ENCODE assay signal across 20 cellular contexts in genomic region chr20:56693217-56693616, GRCh38.
DNase-seq lines count a peak whose midpoint lies in the region; ATAC-seq, FAIRE-seq and TF ChIP-seq lines count a peak whose summit lies in the region.
"Had no signal": no experiment of that assay in that cellular context is flagged by ENCODE, and none has a peak within 500 bp of the region (broad histone marks: within the 10 kb centered on the region; RNA-seq: fewer than 3 reads in every experiment).

No MANE protein-coding gene starts in this region.

- H2BK5ac ChIP-seq in H1 (ENCODE audit: low read depth, low read length), result no peak overlapping the region

- H2AFZ ChIP-seq in HepG2 (ENCODE audit: low read length) (no peak overlapping the region), H1 (ENCODE audit: low read length) (no peak overlapping the region)

- H3K4me2 ChIP-seq in HepG2 (ENCODE audit: low read depth, low read length), result no peak overlapping the region
- H3K4me2 ChIP-seq in H1 (ENCODE audit: insufficient read depth in 1 of 2, low read depth in 2 of 2, low read length in 2 of 2), result no peak overlapping the region
- H3K4me2 ChIP-seq: A549; BLaER1 treated with 17β-estradiol and CSF1 and Interleukin-3, amounts not matched to agents 10 nM and 100 nM had no signal

- H4K20me1 ChIP-seq in HepG2 (ENCODE audit: insufficient read depth, low read length) (no peaks in the 10 kb centered on the region), H1 (replicated peaks in 1 of 2; ENCODE audit: control insufficient read depth in 1 of 2, insufficient read depth in 2 of 2, low read length in 2 of 2) (no peaks in the 10 kb centered on the region)
- H4K20me1 ChIP-seq: BLaER1 treated with 17β-estradiol and CSF1 and Interleukin-3, amounts not matched to agents 10 nM and 100 nM had no signal

- no peak for TF ChIP-seq RAD21 in HepG2 (CRISPR knock-in tag; IDR thresholded peaks at IDR 0.05)
- TF ChIP-seq RAD21 in H1 (IDR thresholded peaks at IDR 0.05 in 1 of 2, conservative IDR thresholded peaks at IDR 0.05 in 1 of 2; ENCODE audit: low read depth in 2 of 2, low read length in 2 of 2), result no peak

- H3K4me1 ChIP-seq in HepG2 (ENCODE audit: insufficient read depth, low read length), result no peaks in the 10 kb centered on the region
- H3K4me1 ChIP-seq in right lobe of liver, result no peaks in the 10 kb centered on the region
- peaks cover 5 to 12% (median 9%) of the 10 kb centered on the region in 4 experiments for H3K4me1 ChIP-seq in H1 (replicated peaks in 1 of 4; ENCODE audit: control insufficient read depth in 3 of 4, insufficient read depth in 4 of 4, low read length in 3 of 4)

- H3K27me3 ChIP-seq in HepG2 (ENCODE audit: control insufficient read depth in 1 of 2, insufficient read depth in 2 of 2, low read length in 2 of 2) (peaks cover 11 to 60% of the 10 kb centered on the region in 2 experiments; a peak in 4 of 5 replicates), right lobe of liver (no peaks in the 10 kb centered on the region), H1 (replicated peaks in 1 of 4; ENCODE audit: control insufficient read depth in 3 of 4, extremely low read depth in 1 of 4, insufficient read depth in 3 of 4, low read length in 3 of 4) (no peaks in the 10 kb centered on the region)
- H3K27me3 ChIP-seq: BLaER1 treated with 17β-estradiol and CSF1 and Interleukin-3, amounts not matched to agents 10 nM and 100 nM had no signal

- TF ChIP-seq POLR2A in HepG2 (IDR thresholded peaks at IDR 0.05; ENCODE audit: insufficient read depth in 1 of 2, low read depth in 2 of 2, low read length in 2 of 2) (no peak), right lobe of liver (IDR thresholded peaks at IDR 0.05) (no peak), H1 (IDR thresholded peaks at IDR 0.05; ENCODE audit: control extremely low read depth in 1 of 2, low read depth in 2 of 2, low read length in 2 of 2) (no peak)

- DNase-seq in HepG2 (ENCODE audit: low spot score) (no peak), right lobe of liver (no peak), H1 (ENCODE audit: low read depth in 1 of 2, low spot score in 2 of 2) (no peak)
- DNase-seq: AML-193; Caco-2; Calu3; CD4-positive, alpha-beta T cell; CD8-positive, alpha-beta T cell; DMS79 treated with DMSO at 0.1 percent for 48 hours; GF-D8 had no signal

- H3K27ac ChIP-seq in HepG2 (ENCODE audit: extremely low read length, insufficient read depth, low read length), result no peak overlapping the region
- H3K27ac ChIP-seq in right lobe of liver, result no peak overlapping the region
- H3K27ac ChIP-seq in H1 (ENCODE audit: low read depth, low read length), result no peak overlapping the region
- H3K27ac ChIP-seq: 22Rv1; A549; BLaER1 treated with 17β-estradiol and CSF1 and Interleukin-3, amounts not matched to agents 10 nM and 100 nM; C4-2B had no signal

- in situ Hi-C loops in HepG2 (cut with HindIII; ENCODE audit: extremely low pct_ligation_motif_present, low pct_unique_long_range_greater_than_20kb), result no loop called here

- H3K23ac ChIP-seq in H1 (ENCODE audit: insufficient read length), result no peak overlapping the region

- POLR2A ChIA-PET in HepG2 (lab: Yijun Ruan, JAX) (no interaction called here), H1 (lab: Charles Lee; ENCODE audit: partially characterized antibody) (no interaction called here)

- H3K9ac ChIP-seq in HepG2 (ENCODE audit: insufficient read depth, low read depth, low read length) (no peak overlapping the region), H1 (replicated peaks in 1 of 4; ENCODE audit: extremely low read depth in 1 of 4, low read depth in 3 of 4, low read length in 3 of 4) (no peak overlapping the region)
- H3K9ac ChIP-seq: BLaER1 treated with 17β-estradiol and CSF1 and Interleukin-3, amounts not matched to agents 10 nM and 100 nM had no signal

- TF ChIP-seq CTCF in HepG2 (CRISPR knock-in tag; IDR thresholded peaks at IDR 0.05) (no peak), right lobe of liver (IDR thresholded peaks at IDR 0.05) (no peak), H1 (IDR thresholded peaks at IDR 0.05; ENCODE audit: control extremely low read depth in 1 of 3, insufficient read depth in 1 of 3, low read depth in 1 of 3, low read length in 3 of 3) (no peak)

- H3K4ac ChIP-seq in H1 (replicated peaks; ENCODE audit: insufficient read length, low read depth, low read length), result no peak overlapping the region

- H3K4me3 ChIP-seq in HepG2 (replicated peaks in 1 of 3; ENCODE audit: insufficient read depth in 1 of 3, low read depth in 2 of 3, low read length in 3 of 3), result no peak overlapping the region
- no peak overlapping the region for H3K4me3 ChIP-seq in right lobe of liver
- H3K4me3 ChIP-seq in H1 (ENCODE audit: extremely low read depth in 1 of 4, insufficient read depth in 2 of 4, low read depth in 3 of 4, low read length in 4 of 4), result no peak overlapping the region
- H3K4me3 ChIP-seq: A549; BLaER1 treated with 17β-estradiol and CSF1 and Interleukin-3, amounts not matched to agents 10 nM and 100 nM had no signal

- H3K9me3 ChIP-seq in HepG2 (ENCODE audit: low read length) (no peaks in the 10 kb centered on the region), right lobe of liver (no peaks in the 10 kb centered on the region), H1 (ENCODE audit: insufficient read depth in 2 of 2, low read depth in 1 of 2, low read length in 1 of 2) (no peaks in the 10 kb centered on the region)
- H3K9me3 ChIP-seq: A549; BLaER1 treated with 17β-estradiol and CSF1 and Interleukin-3, amounts not matched to agents 10 nM and 100 nM; Caco-2 had no signal

- no peak for TF ChIP-seq EP300 in HepG2 (IDR thresholded peaks at IDR 0.05; ENCODE audit: low read depth in 2 of 2, low read length in 2 of 2)
- no peak for TF ChIP-seq EP300 in HepG2 (CRISPR knock-in tag; IDR thresholded peaks at IDR 0.05; ENCODE audit: borderline replicate concordance)
- TF ChIP-seq EP300 in H1 (IDR thresholded peaks at IDR 0.05; ENCODE audit: borderline replicate concordance in 1 of 2, low read depth in 2 of 2, low read length in 2 of 2), result no peak

- H3K14ac ChIP-seq in H1 (ENCODE audit: insufficient read length), result no peak overlapping the region

- no peak overlapping the region for H4K5ac ChIP-seq in H1 (ENCODE audit: insufficient read length, low read depth, low read length)

- no peak overlapping the region for H3K18ac ChIP-seq in H1 (ENCODE audit: extremely low read depth, low read length)

- CTCF ChIA-PET in HepG2 (lab: Yijun Ruan, JAX; ENCODE audit: low intra/inter-chr PET ratio, low total read pairs) (no interaction called here), H1 (lab: Charles Lee; ENCODE audit: partially characterized antibody) (no interaction called here)

- no peaks in the 10 kb centered on the region for H3K79me2 ChIP-seq in HepG2 (ENCODE audit: insufficient read depth, low read length)
- H3K79me2 ChIP-seq in H1 (ENCODE audit: control insufficient read depth in 1 of 2, insufficient read depth in 2 of 2, low read length in 2 of 2), result no peaks in the 10 kb centered on the region

- peak overlapping the region; percentile 48; the same call in 1 of the 2 replicates for H2AK5ac ChIP-seq in H1 (ENCODE audit: low read depth, low read length)

- WGBS in HepG2 (ENCODE audit: low lambda C conversion rate), result 28% methylated on average over 5 of the region's 5 CpGs
- WGBS in right lobe of liver (ENCODE audit: insufficient coverage, low coverage, low lambda C conversion rate, missing lambda C conversion rate), result 94% methylated on average over 4 of the region's 5 CpGs
- WGBS in H1 (ENCODE audit: extremely low coverage in 1 of 2, insufficient coverage in 1 of 2, insufficient read length in 1 of 2, insufficient replicate concordance in 2 of 2, low coverage in 1 of 2, low lambda C conversion rate in 2 of 2, missing lambda C conversion rate in 1 of 2), 2 experiments, result 82% methylated on average over 5 of the region's 5 CpGs; no CpG with 5 or more reads in 1 of the 2 experiments

- no TSS peak for BruUV-seq in HepG2 (replicated peaks; lab: Mats Ljungman, UMichigan)

- no peak for ATAC-seq in HepG2
- ATAC-seq in right lobe of liver, result no peak
- no peak for ATAC-seq in HG03108 (IDR thresholded peaks at IDR 0.05; ENCODE audit: unreplicated experiment)
- no peak for ATAC-seq in GM21723 (IDR thresholded peaks at IDR 0.05; ENCODE audit: unreplicated experiment)
- ATAC-seq: A549; CD8-positive, alpha-beta T cell had no signal

- H3K23me2 ChIP-seq in H1 (ENCODE audit: low read depth, low read length), result no peaks in the 10 kb centered on the region

- H2BK20ac ChIP-seq in H1 (ENCODE audit: low read length), result no peak overlapping the region

- 0 out of 2 replicates have a peak overlapping the region, but pooled peaks have one; percentile 40 for H2BK15ac ChIP-seq in H1 (ENCODE audit: low read length)

- no peak overlapping the region for H2BK120ac ChIP-seq in H1 (replicated peaks; ENCODE audit: low read depth, low read length)

- intact Hi-C loops in HepG2 (cut with micrococcal nuclease; ENCODE audit: unreplicated experiment), result no loop called here
- intact Hi-C loops in right lobe of liver (cut with DNase I), result no loop called here

- no peaks in the 10 kb centered on the region for H3K79me1 ChIP-seq in H1 (ENCODE audit: low read depth, low read length)

- FAIRE-seq in HepG2 (lab: Jason Lieb, UNC) (no peak), H1 (lab: Jason Lieb, UNC) (no peak)
- FAIRE-seq: A549, D721Med, G401.6, GM12891, GM19239 had no signal

- no peak overlapping the region for H4K91ac ChIP-seq in H1 (replicated peaks; ENCODE audit: insufficient read length, low read length)

- H3K36me3 ChIP-seq in HepG2 (replicated peaks in 1 of 2; ENCODE audit: control insufficient read depth in 1 of 2, insufficient read depth in 2 of 2, low read length in 2 of 2), result no peaks in the 10 kb centered on the region
- no peaks in the 10 kb centered on the region for H3K36me3 ChIP-seq in right lobe of liver
- no peaks in the 10 kb centered on the region for H3K36me3 ChIP-seq in H1 (ENCODE audit: control insufficient read depth in 2 of 4, insufficient read depth in 4 of 4, low read length in 3 of 4)
- H3K36me3 ChIP-seq: BLaER1 treated with 17β-estradiol and CSF1 and Interleukin-3, amounts not matched to agents 10 nM and 100 nM had no signal

- H3K56ac ChIP-seq in H1 (replicated peaks; ENCODE audit: insufficient read length, low read depth, low read length), result no peak overlapping the region

- H4K8ac ChIP-seq in H1 (ENCODE audit: extremely low read depth, insufficient read depth, low read length), result no peak overlapping the region

- H2BK12ac ChIP-seq in H1 (ENCODE audit: low read depth, low read length), result peak overlapping the region; percentile 29; the same call in 1 of the 2 replicates

TF ChIP-seq in HepG2, 621 proteins besides CTCF, POLR2A, EP300 and RAD21:
- TF ChIP-seq ZNF329 (CRISPR knock-in tag; IDR thresholded peaks at IDR 0.05; ENCODE audit: low read depth) (peak; percentile 95), HNF4A (CRISPR knock-in tag; IDR thresholded peaks at IDR 0.05) (no peak)

TF ChIP-seq in H1, 55 proteins besides CTCF, POLR2A, EP300 and RAD21 (continues in another document):
- TF ChIP-seq USF2 (IDR thresholded peaks at IDR 0.05; ENCODE audit: low read length), result no peak
